Comparison of ENCODE assay signal across 16 cellular contexts in the genomic region with DNA sequence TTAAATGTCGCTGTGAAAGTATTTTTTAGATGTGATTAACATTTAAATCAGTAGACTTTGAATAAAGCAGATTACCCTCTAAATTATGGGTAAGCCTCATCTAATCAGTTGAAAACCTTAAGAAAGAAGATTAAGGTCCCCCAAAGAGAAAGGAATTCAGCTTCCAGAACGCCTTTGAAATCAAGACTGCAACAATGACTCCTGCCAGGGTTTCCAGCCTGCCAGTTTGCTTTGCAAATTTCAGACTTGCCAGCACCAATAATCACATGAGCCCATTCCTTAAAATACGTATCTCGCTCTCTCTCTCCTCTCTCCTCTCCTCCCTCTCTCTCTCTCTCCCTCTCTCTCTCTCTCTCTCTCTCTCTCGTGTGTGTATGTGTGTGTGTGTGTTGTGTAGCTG.
DNase-seq lines count a peak whose midpoint lies in the region; ATAC-seq, FAIRE-seq and TF ChIP-seq lines count a peak whose summit lies in the region.
"Had no signal": no experiment of that assay in that cellular context is flagged by ENCODE, and none has a peak within 500 bp of the region (broad histone marks: within the 10 kb centered on the region; RNA-seq: fewer than 3 reads in every experiment).

No MANE protein-coding gene starts in this region.

- intact Hi-C loops in HepG2 (cut with micrococcal nuclease; ENCODE audit: unreplicated experiment) (no loop called here), right lobe of liver (cut with DNase I) (no loop called here)

- FAIRE-seq in HepG2 (lab: Jason Lieb, UNC): no peak
- FAIRE-seq: GM12891 had no signal

- POLR2A ChIA-PET in HepG2 (lab: Yijun Ruan, JAX): no interaction called here

- peaks cover 4% of the 10 kb centered on the region for H3K9me3 Mint-ChIP-seq in neural progenitor cell
- H3K9me3 Mint-ChIP-seq: CD4-positive, alpha-beta T cell; HFFc6 had no signal

- H3K27me3 ChIP-seq in HepG2 (ENCODE audit: control insufficient read depth in 1 of 2, insufficient read depth in 2 of 2, low read length in 2 of 2) (no peaks in the 10 kb centered on the region), right lobe of liver (no peaks in the 10 kb centered on the region), neural progenitor cell (no peaks in the 10 kb centered on the region)

- peaks cover 6% of the 10 kb centered on the region for H3F3A ChIP-seq in neural progenitor cell (ENCODE audit: low read depth)

- peaks cover 8% of the 10 kb centered on the region for H3K36me3 Mint-ChIP-seq in neural progenitor cell

- TF ChIP-seq RAD21 in HepG2 (CRISPR knock-in tag; IDR thresholded peaks at IDR 0.05): no peak

- 15% methylated on average over 5 of the region's 5 CpGs for WGBS in HepG2 (ENCODE audit: low lambda C conversion rate)
- 38% methylated on average over 5 of the region's 5 CpGs for WGBS in right lobe of liver (ENCODE audit: insufficient coverage, low coverage, low lambda C conversion rate, missing lambda C conversion rate)

- H3K9me3 ChIP-seq in HepG2 (ENCODE audit: low read length) (no peaks in the 10 kb centered on the region), right lobe of liver (no peaks in the 10 kb centered on the region), neural progenitor cell (ENCODE audit: low read depth) (no peaks in the 10 kb centered on the region)
- H3K9me3 ChIP-seq: HAP-1 had no signal

- H3K27ac Mint-ChIP-seq in neural progenitor cell: no peak overlapping the region
- H3K27ac Mint-ChIP-seq: B cell; CD4-positive, alpha-beta T cell; HFFc6 had no signal

- H3K27me3 Mint-ChIP-seq in neural progenitor cell (ENCODE audit: insufficient read depth, low read depth): no peaks in the 10 kb centered on the region

- TF ChIP-seq EP300 in HepG2 (IDR thresholded peaks at IDR 0.05; ENCODE audit: low read depth in 2 of 2, low read length in 2 of 2) (no peak), HepG2 (CRISPR knock-in tag; IDR thresholded peaks at IDR 0.05; ENCODE audit: borderline replicate concordance) (no peak)

- H3K79me2 ChIP-seq in HepG2 (ENCODE audit: insufficient read depth, low read length): no peaks in the 10 kb centered on the region
- no peaks in the 10 kb centered on the region for H3K79me2 ChIP-seq in neural progenitor cell (ENCODE audit: low read depth)

- H3K4me2 ChIP-seq in HepG2 (ENCODE audit: low read depth, low read length) (no peak overlapping the region), neural progenitor cell (peak overlapping the region; percentile 47)

- ATAC-seq in HepG2: no peak
- ATAC-seq in right lobe of liver: no peak

- in situ Hi-C loops in HepG2 (cut with HindIII; ENCODE audit: extremely low pct_ligation_motif_present, low pct_unique_long_range_greater_than_20kb): loop anchor here (5.0 kb wide), 1 partner anchor 410 kb away; no protein-coding TSS in a partner anchor

- H3K4me1 ChIP-seq in HepG2 (ENCODE audit: insufficient read depth, low read length): peaks cover 7% of the 10 kb centered on the region
- H3K4me1 ChIP-seq in right lobe of liver: peaks cover 0 to 7% (median 0%) of the 10 kb centered on the region in 4 donors
- H3K4me1 ChIP-seq in neural progenitor cell: peaks cover 24% of the 10 kb centered on the region

- TF ChIP-seq POLR2A in HepG2 (IDR thresholded peaks at IDR 0.05; ENCODE audit: insufficient read depth in 1 of 2, low read depth in 2 of 2, low read length in 2 of 2) (no peak), right lobe of liver (IDR thresholded peaks at IDR 0.05) (no peak)

- CTCF ChIA-PET in HepG2 (lab: Yijun Ruan, JAX; ENCODE audit: low intra/inter-chr PET ratio, low total read pairs): interaction anchor here (0.8 kb wide), 1 partner anchor 407 kb away, joined by 3 read pairs; no protein-coding TSS in a partner anchor

- no TSS peak for BruUV-seq in HepG2 (replicated peaks; lab: Mats Ljungman, UMichigan)

- H4K20me1 ChIP-seq in HepG2 (ENCODE audit: insufficient read depth, low read length) (no peaks in the 10 kb centered on the region), neural progenitor cell (ENCODE audit: low read depth) (no peaks in the 10 kb centered on the region)

- TF ChIP-seq CTCF in HepG2 (CRISPR knock-in tag; IDR thresholded peaks at IDR 0.05): no peak
- TF ChIP-seq CTCF in right lobe of liver (IDR thresholded peaks at IDR 0.05): no peak
- TF ChIP-seq CTCF in neural progenitor cell (IDR thresholded peaks at IDR 0.05): no peak

- H3K9ac ChIP-seq in HepG2 (ENCODE audit: insufficient read depth, low read depth, low read length): no peak overlapping the region
- H3K9ac ChIP-seq in neural progenitor cell: no peak overlapping the region
- H3K9ac ChIP-seq: GM23248 had no signal

- H2AFZ ChIP-seq in HepG2 (ENCODE audit: low read length) (peak overlapping the region; percentile 25), neural progenitor cell (replicated peaks) (peak overlapping the region; percentile 4)
- H2AFZ ChIP-seq: GM23248 had no signal

- H3K4me1 Mint-ChIP-seq in neural progenitor cell: peaks cover 25% of the 10 kb centered on the region

- H3K36me3 ChIP-seq in HepG2 (replicated peaks in 1 of 2; ENCODE audit: control insufficient read depth in 1 of 2, insufficient read depth in 2 of 2, low read length in 2 of 2) (no peaks in the 10 kb centered on the region), right lobe of liver (no peaks in the 10 kb centered on the region), neural progenitor cell (no peaks in the 10 kb centered on the region)
- H3K36me3 ChIP-seq: HAP-1 had no signal

- H3K4me3 Mint-ChIP-seq in neural progenitor cell: no peak overlapping the region
- H3K4me3 Mint-ChIP-seq: B cell; CD4-positive, alpha-beta T cell; HFFc6 had no signal

- H3K27ac ChIP-seq in HepG2 (ENCODE audit: extremely low read length, insufficient read depth, low read length) (no peak overlapping the region), right lobe of liver (no peak overlapping the region), neural progenitor cell (no peak overlapping the region)
- H3K27ac ChIP-seq: GM23248 had no signal

- no peak for DNase-seq in HepG2 (ENCODE audit: low spot score)
- DNase-seq in right lobe of liver: no peak
- peak; percentile 52 for DNase-seq in cerebellar cortex (ENCODE audit: low spot score)
- DNase-seq in neural progenitor cell (ENCODE audit: low spot score): peak; percentile 72
- no peak for DNase-seq in activated T-cell treated with anti-CD3 and anti-CD28 coated beads for 4 hours
- DNase-seq in SK-N-DZ (ENCODE audit: low spot score): no peak
- DNase-seq in NCI-H524 treated with DMSO at 0.1 percent for 48 hours (lab: John Stamatoyannopoulos, UW): no peak
- DNase-seq: ACHN; Calu3; CD4-positive, alpha-beta T cell; DMS 273 treated with DMSO at 0.1 percent for 48 hours; GM23248; HFFc6 had no signal

- no peak overlapping the region for H3K4me3 ChIP-seq in HepG2 (replicated peaks in 1 of 3; ENCODE audit: insufficient read depth in 1 of 3, low read depth in 2 of 3, low read length in 3 of 3)
- no peak overlapping the region for H3K4me3 ChIP-seq in right lobe of liver
- H3K4me3 ChIP-seq in neural progenitor cell: no peak overlapping the region
- H3K4me3 ChIP-seq: GM23248, HAP-1 had no signal

TF ChIP-seq in HepG2, 621 proteins besides CTCF, POLR2A, EP300 and RAD21 (continues in another document):
- TF ChIP-seq ZNF232 (CRISPR knock-in tag; IDR thresholded peaks at IDR 0.05; ENCODE audit: borderline replicate concordance) (no peak), NCOA2 (CRISPR knock-in tag; IDR thresholded peaks at IDR 0.05) (no peak), KDM6A (CRISPR knock-in tag; IDR thresholded peaks at IDR 0.05; ENCODE audit: low read depth) (no peak), PHF5A (CRISPR knock-in tag; IDR thresholded peaks at IDR 0.05; ENCODE audit: low read depth, unreplicated experiment) (no peak), KAT8 (CRISPR knock-in tag; IDR thresholded peaks at IDR 0.05) (no peak), SAFB2 (CRISPR knock-in tag; IDR thresholded peaks at IDR 0.05; ENCODE audit: borderline replicate concordance, low read depth) (no peak), ZNF317 (CRISPR knock-in tag; IDR thresholded peaks at IDR 0.05) (no peak)
- TF ChIP-seq, protein P1, sequence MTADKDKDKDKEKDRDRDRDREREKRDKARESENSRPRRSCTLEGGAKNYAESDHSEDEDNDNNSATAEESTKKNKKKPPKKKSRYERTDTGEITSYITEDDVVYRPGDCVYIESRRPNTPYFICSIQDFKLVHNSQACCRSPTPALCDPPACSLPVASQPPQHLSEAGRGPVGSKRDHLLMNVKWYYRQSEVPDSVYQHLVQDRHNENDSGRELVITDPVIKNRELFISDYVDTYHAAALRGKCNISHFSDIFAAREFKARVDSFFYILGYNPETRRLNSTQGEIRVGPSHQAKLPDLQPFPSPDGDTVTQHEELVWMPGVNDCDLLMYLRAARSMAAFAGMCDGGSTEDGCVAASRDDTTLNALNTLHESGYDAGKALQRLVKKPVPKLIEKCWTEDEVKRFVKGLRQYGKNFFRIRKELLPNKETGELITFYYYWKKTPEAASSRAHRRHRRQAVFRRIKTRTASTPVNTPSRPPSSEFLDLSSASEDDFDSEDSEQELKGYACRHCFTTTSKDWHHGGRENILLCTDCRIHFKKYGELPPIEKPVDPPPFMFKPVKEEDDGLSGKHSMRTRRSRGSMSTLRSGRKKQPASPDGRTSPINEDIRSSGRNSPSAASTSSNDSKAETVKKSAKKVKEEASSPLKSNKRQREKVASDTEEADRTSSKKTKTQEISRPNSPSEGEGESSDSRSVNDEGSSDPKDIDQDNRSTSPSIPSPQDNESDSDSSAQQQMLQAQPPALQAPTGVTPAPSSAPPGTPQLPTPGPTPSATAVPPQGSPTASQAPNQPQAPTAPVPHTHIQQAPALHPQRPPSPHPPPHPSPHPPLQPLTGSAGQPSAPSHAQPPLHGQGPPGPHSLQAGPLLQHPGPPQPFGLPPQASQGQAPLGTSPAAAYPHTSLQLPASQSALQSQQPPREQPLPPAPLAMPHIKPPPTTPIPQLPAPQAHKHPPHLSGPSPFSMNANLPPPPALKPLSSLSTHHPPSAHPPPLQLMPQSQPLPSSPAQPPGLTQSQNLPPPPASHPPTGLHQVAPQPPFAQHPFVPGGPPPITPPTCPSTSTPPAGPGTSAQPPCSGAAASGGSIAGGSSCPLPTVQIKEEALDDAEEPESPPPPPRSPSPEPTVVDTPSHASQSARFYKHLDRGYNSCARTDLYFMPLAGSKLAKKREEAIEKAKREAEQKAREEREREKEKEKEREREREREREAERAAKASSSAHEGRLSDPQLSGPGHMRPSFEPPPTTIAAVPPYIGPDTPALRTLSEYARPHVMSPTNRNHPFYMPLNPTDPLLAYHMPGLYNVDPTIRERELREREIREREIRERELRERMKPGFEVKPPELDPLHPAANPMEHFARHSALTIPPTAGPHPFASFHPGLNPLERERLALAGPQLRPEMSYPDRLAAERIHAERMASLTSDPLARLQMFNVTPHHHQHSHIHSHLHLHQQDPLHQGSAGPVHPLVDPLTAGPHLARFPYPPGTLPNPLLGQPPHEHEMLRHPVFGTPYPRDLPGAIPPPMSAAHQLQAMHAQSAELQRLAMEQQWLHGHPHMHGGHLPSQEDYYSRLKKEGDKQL (CRISPR knock-in tag; IDR thresholded peaks at IDR 0.05; ENCODE audit: low read depth): no peak

Comparison
In these comparisons a context has a peak if more than half of its experiments do, and no peak if none do; other contexts are left out.
1. DNase-seq: peak in cerebellar cortex (single experiment) and neural progenitor cell (single experiment); none in HepG2 (single experiment), right lobe of liver (0 of 3), activated T-cell treated with anti-CD3 and anti-CD28 coated beads for 4 hours (single experiment), SK-N-DZ (single experiment) and NCI-H524 treated with DMSO at 0.1 percent for 48 hours (single experiment).